ENCODE assay signal across 1 cellular context in the genomic region with DNA sequence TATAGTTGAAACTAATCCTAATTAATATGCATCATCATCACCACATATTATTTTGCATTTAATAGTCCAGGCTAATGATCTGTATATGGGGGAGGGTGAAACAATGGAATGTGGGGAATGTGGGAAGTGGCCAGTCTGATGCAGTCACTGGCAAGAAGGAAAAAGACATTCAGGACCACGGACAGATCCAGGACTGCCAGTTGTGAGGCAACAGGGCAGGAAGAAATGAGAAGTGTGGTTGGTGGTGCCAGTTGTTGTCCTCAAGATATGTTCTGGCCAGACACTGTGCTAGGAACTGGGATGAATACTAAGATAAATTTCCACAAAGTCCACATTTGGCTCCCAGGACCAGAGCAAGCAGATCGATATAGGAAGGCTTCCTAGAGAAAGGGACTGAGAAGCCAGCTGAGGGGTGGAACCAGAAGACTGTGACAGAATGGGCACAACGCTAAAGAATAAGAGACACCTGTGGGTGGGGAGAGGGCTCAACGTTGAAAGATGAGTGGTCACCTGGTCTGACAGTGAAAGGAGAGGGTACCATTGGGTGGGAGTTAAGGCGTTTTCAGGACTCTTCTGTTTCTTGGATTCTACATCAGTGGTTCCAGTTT.
TF ChIP-seq lines count a peak whose summit lies in the region.

No MANE protein-coding gene starts in this region.

TF ChIP-seq in K562, 482 proteins besides CTCF, POLR2A, EP300 and RAD21 (continued from another document and continues in another):
- TF ChIP-seq, protein P1, sequence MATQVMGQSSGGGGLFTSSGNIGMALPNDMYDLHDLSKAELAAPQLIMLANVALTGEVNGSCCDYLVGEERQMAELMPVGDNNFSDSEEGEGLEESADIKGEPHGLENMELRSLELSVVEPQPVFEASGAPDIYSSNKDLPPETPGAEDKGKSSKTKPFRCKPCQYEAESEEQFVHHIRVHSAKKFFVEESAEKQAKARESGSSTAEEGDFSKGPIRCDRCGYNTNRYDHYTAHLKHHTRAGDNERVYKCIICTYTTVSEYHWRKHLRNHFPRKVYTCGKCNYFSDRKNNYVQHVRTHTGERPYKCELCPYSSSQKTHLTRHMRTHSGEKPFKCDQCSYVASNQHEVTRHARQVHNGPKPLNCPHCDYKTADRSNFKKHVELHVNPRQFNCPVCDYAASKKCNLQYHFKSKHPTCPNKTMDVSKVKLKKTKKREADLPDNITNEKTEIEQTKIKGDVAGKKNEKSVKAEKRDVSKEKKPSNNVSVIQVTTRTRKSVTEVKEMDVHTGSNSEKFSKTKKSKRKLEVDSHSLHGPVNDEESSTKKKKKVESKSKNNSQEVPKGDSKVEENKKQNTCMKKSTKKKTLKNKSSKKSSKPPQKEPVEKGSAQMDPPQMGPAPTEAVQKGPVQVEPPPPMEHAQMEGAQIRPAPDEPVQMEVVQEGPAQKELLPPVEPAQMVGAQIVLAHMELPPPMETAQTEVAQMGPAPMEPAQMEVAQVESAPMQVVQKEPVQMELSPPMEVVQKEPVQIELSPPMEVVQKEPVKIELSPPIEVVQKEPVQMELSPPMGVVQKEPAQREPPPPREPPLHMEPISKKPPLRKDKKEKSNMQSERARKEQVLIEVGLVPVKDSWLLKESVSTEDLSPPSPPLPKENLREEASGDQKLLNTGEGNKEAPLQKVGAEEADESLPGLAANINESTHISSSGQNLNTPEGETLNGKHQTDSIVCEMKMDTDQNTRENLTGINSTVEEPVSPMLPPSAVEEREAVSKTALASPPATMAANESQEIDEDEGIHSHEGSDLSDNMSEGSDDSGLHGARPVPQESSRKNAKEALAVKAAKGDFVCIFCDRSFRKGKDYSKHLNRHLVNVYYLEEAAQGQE (CRISPR knock-in tag; IDR thresholded peaks at IDR 0.05; ENCODE audit: low read depth), result peak; percentile 95
- no peak for TF ChIP-seq ZKSCAN3 (CRISPR knock-in tag; IDR thresholded peaks at IDR 0.05)
- TF ChIP-seq MIER1 (IDR thresholded peaks at IDR 0.05; ENCODE audit: low read depth), result peak; percentile 96
- TF ChIP-seq ZNF274 (IDR thresholded peaks at IDR 0.05; ENCODE audit: borderline replicate concordance, low read depth, low read length), result no peak
- TF ChIP-seq CREM (IDR thresholded peaks at IDR 0.05; ENCODE audit: low read depth), result 0 out of 2 replicates have a peak, but pooled peaks have one; percentile 9
- TF ChIP-seq, protein P2, sequence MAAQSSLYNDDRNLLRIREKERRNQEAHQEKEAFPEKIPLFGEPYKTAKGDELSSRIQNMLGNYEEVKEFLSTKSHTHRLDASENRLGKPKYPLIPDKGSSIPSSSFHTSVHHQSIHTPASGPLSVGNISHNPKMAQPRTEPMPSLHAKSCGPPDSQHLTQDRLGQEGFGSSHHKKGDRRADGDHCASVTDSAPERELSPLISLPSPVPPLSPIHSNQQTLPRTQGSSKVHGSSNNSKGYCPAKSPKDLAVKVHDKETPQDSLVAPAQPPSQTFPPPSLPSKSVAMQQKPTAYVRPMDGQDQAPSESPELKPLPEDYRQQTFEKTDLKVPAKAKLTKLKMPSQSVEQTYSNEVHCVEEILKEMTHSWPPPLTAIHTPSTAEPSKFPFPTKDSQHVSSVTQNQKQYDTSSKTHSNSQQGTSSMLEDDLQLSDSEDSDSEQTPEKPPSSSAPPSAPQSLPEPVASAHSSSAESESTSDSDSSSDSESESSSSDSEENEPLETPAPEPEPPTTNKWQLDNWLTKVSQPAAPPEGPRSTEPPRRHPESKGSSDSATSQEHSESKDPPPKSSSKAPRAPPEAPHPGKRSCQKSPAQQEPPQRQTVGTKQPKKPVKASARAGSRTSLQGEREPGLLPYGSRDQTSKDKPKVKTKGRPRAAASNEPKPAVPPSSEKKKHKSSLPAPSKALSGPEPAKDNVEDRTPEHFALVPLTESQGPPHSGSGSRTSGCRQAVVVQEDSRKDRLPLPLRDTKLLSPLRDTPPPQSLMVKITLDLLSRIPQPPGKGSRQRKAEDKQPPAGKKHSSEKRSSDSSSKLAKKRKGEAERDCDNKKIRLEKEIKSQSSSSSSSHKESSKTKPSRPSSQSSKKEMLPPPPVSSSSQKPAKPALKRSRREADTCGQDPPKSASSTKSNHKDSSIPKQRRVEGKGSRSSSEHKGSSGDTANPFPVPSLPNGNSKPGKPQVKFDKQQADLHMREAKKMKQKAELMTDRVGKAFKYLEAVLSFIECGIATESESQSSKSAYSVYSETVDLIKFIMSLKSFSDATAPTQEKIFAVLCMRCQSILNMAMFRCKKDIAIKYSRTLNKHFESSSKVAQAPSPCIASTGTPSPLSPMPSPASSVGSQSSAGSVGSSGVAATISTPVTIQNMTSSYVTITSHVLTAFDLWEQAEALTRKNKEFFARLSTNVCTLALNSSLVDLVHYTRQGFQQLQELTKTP (IDR thresholded peaks at IDR 0.05; ENCODE audit: low read depth in 1 of 2, partially characterized antibody in 2 of 2), result peak in 1 of 2 experiments; percentile 81
- no peak for TF ChIP-seq KLF13 (tag; IDR thresholded peaks at IDR 0.05; ENCODE audit: borderline replicate concordance, low read depth)
- no peak for TF ChIP-seq ZNF408 (CRISPR knock-in tag; IDR thresholded peaks at IDR 0.05; ENCODE audit: low read depth)
- no peak for TF ChIP-seq POLR3G (IDR thresholded peaks at IDR 0.05; ENCODE audit: extremely low read depth, insufficient read length, insufficient replicate concordance)
- no peak for TF ChIP-seq NCOR1 (IDR thresholded peaks at IDR 0.05)
- peak; percentile 76 for TF ChIP-seq CEBPG (CRISPR knock-in tag; IDR thresholded peaks at IDR 0.05)
- peak in 1 of 2 experiments; percentile 90; a peak in 2 of 4 replicates for TF ChIP-seq CEBPG (tag; conservative IDR thresholded peaks at IDR 0.05 in 1 of 2, IDR thresholded peaks at IDR 0.05 in 1 of 2)
- TF ChIP-seq, protein P3, sequence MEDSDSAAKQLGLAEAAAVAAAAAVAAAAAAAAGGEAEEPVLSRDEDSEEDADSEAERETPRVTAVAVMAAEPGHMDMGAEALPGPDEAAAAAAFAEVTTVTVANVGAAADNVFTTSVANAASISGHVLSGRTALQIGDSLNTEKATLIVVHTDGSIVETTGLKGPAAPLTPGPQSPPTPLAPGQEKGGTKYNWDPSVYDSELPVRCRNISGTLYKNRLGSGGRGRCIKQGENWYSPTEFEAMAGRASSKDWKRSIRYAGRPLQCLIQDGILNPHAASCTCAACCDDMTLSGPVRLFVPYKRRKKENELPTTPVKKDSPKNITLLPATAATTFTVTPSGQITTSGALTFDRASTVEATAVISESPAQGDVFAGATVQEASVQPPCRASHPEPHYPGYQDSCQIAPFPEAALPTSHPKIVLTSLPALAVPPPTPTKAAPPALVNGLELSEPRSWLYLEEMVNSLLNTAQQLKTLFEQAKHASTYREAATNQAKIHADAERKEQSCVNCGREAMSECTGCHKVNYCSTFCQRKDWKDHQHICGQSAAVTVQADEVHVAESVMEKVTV (CRISPR knock-in tag; IDR thresholded peaks at IDR 0.05), result no peak
- peak in 1 of 2 experiments; percentile 39; a peak in 1 of 4 replicates for TF ChIP-seq RCOR1 (IDR thresholded peaks at IDR 0.05; ENCODE audit: borderline replicate concordance in 1 of 2, low read depth in 2 of 2, low read length in 2 of 2)
- TF ChIP-seq, protein P4, sequence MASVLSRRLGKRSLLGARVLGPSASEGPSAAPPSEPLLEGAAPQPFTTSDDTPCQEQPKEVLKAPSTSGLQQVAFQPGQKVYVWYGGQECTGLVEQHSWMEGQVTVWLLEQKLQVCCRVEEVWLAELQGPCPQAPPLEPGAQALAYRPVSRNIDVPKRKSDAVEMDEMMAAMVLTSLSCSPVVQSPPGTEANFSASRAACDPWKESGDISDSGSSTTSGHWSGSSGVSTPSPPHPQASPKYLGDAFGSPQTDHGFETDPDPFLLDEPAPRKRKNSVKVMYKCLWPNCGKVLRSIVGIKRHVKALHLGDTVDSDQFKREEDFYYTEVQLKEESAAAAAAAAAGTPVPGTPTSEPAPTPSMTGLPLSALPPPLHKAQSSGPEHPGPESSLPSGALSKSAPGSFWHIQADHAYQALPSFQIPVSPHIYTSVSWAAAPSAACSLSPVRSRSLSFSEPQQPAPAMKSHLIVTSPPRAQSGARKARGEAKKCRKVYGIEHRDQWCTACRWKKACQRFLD (CRISPR knock-in tag; IDR thresholded peaks at IDR 0.05), result peak; percentile 38; the same call in 1 of the 2 replicates
- peak; percentile 82 for TF ChIP-seq CEBPB (tag; IDR thresholded peaks at IDR 0.05)
- TF ChIP-seq ZNF324 (CRISPR knock-in tag; IDR thresholded peaks at IDR 0.05), result no peak
- TF ChIP-seq, protein P5, sequence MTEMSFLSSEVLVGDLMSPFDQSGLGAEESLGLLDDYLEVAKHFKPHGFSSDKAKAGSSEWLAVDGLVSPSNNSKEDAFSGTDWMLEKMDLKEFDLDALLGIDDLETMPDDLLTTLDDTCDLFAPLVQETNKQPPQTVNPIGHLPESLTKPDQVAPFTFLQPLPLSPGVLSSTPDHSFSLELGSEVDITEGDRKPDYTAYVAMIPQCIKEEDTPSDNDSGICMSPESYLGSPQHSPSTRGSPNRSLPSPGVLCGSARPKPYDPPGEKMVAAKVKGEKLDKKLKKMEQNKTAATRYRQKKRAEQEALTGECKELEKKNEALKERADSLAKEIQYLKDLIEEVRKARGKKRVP (CRISPR knock-in tag; IDR thresholded peaks at IDR 0.05), result no peak
- 0 out of 2 replicates have a peak, but pooled peaks have one; percentile 34 for TF ChIP-seq TEAD2 (tag; IDR thresholded peaks at IDR 0.05)
- peak; percentile 99 for TF ChIP-seq EHMT2 (IDR thresholded peaks at IDR 0.05)
- TF ChIP-seq, protein P6, sequence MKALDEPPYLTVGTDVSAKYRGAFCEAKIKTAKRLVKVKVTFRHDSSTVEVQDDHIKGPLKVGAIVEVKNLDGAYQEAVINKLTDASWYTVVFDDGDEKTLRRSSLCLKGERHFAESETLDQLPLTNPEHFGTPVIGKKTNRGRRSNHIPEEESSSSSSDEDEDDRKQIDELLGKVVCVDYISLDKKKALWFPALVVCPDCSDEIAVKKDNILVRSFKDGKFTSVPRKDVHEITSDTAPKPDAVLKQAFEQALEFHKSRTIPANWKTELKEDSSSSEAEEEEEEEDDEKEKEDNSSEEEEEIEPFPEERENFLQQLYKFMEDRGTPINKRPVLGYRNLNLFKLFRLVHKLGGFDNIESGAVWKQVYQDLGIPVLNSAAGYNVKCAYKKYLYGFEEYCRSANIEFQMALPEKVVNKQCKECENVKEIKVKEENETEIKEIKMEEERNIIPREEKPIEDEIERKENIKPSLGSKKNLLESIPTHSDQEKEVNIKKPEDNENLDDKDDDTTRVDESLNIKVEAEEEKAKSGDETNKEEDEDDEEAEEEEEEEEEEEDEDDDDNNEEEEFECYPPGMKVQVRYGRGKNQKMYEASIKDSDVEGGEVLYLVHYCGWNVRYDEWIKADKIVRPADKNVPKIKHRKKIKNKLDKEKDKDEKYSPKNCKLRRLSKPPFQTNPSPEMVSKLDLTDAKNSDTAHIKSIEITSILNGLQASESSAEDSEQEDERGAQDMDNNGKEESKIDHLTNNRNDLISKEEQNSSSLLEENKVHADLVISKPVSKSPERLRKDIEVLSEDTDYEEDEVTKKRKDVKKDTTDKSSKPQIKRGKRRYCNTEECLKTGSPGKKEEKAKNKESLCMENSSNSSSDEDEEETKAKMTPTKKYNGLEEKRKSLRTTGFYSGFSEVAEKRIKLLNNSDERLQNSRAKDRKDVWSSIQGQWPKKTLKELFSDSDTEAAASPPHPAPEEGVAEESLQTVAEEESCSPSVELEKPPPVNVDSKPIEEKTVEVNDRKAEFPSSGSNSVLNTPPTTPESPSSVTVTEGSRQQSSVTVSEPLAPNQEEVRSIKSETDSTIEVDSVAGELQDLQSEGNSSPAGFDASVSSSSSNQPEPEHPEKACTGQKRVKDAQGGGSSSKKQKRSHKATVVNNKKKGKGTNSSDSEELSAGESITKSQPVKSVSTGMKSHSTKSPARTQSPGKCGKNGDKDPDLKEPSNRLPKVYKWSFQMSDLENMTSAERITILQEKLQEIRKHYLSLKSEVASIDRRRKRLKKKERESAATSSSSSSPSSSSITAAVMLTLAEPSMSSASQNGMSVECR (CRISPR knock-in tag; IDR thresholded peaks at IDR 0.05), result no peak
- TF ChIP-seq ZNF766 (CRISPR knock-in tag; conservative IDR thresholded peaks at IDR 0.05), result 0 out of 2 replicates have a peak, but pooled peaks have one; percentile 36
- TF ChIP-seq TEAD1 (CRISPR knock-in tag; IDR thresholded peaks at IDR 0.05), result peak in 1 of 2 experiments; percentile 79; a peak in 1 of 4 replicates
- no peak for TF ChIP-seq TRIM24 (IDR thresholded peaks at IDR 0.05)
- TF ChIP-seq, protein P7, sequence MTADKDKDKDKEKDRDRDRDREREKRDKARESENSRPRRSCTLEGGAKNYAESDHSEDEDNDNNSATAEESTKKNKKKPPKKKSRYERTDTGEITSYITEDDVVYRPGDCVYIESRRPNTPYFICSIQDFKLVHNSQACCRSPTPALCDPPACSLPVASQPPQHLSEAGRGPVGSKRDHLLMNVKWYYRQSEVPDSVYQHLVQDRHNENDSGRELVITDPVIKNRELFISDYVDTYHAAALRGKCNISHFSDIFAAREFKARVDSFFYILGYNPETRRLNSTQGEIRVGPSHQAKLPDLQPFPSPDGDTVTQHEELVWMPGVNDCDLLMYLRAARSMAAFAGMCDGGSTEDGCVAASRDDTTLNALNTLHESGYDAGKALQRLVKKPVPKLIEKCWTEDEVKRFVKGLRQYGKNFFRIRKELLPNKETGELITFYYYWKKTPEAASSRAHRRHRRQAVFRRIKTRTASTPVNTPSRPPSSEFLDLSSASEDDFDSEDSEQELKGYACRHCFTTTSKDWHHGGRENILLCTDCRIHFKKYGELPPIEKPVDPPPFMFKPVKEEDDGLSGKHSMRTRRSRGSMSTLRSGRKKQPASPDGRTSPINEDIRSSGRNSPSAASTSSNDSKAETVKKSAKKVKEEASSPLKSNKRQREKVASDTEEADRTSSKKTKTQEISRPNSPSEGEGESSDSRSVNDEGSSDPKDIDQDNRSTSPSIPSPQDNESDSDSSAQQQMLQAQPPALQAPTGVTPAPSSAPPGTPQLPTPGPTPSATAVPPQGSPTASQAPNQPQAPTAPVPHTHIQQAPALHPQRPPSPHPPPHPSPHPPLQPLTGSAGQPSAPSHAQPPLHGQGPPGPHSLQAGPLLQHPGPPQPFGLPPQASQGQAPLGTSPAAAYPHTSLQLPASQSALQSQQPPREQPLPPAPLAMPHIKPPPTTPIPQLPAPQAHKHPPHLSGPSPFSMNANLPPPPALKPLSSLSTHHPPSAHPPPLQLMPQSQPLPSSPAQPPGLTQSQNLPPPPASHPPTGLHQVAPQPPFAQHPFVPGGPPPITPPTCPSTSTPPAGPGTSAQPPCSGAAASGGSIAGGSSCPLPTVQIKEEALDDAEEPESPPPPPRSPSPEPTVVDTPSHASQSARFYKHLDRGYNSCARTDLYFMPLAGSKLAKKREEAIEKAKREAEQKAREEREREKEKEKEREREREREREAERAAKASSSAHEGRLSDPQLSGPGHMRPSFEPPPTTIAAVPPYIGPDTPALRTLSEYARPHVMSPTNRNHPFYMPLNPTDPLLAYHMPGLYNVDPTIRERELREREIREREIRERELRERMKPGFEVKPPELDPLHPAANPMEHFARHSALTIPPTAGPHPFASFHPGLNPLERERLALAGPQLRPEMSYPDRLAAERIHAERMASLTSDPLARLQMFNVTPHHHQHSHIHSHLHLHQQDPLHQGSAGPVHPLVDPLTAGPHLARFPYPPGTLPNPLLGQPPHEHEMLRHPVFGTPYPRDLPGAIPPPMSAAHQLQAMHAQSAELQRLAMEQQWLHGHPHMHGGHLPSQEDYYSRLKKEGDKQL (CRISPR knock-in tag; IDR thresholded peaks at IDR 0.05; ENCODE audit: borderline replicate concordance), result no peak
- TF ChIP-seq IRF2 (CRISPR knock-in tag; IDR thresholded peaks at IDR 0.05), result no peak
- no peak for TF ChIP-seq CBX5 (IDR thresholded peaks at IDR 0.05; ENCODE audit: borderline replicate concordance, low read depth)
- no peak for TF ChIP-seq CCNT2 (IDR thresholded peaks at IDR 0.05; ENCODE audit: borderline replicate concordance, extremely low read depth, insufficient read length, low read depth, low read length)
- peak; percentile 22; the same call in 1 of the 2 replicates for TF ChIP-seq TEAD4 (IDR thresholded peaks at IDR 0.05; ENCODE audit: low read length)
- no peak for TF ChIP-seq TEAD4 (CRISPR knock-in tag; IDR thresholded peaks at IDR 0.05; ENCODE audit: borderline replicate concordance)
- no peak for TF ChIP-seq KDM5B (IDR thresholded peaks at IDR 0.05; ENCODE audit: insufficient replicate concordance, low read depth, low read length)
